Comparison of ENCODE assay signal across 8 cellular contexts in the genomic region with DNA sequence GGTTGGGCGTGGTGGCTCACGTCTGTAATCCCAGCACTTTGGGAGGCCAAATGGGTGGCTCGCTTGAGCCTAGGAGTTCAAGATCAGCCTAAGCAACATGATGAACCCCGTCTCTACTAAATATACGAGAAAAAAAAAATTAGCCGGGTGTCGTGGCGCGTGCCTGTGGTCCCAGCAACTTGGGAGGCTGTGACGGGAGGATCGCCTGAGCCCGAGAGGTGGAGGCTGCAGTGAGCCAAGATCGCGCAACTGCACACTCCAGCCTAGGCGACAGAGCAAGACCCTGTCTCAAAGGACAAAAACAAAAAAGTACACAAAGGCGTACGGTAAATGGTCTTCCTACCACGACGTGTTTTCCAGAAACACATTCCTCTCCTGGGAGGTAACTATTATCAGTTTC. TPM values are rescaled to one million over a fixed set of nuclear protein-coding genes. Genes with fewer than 3 reads are reported as not detected.
DNase-seq lines count a peak whose midpoint lies in the region; ATAC-seq, FAIRE-seq and TF ChIP-seq lines count a peak whose summit lies in the region.

No MANE protein-coding gene starts in this region.

- H3K36me3 ChIP-seq in keratinocyte (ENCODE audit: control insufficient read depth in 2 of 2, extremely low read depth in 1 of 2, insufficient read depth in 2 of 2, low read length in 2 of 2) = peaks cover 4 to 9% of the 10 kb centered on the region in 2 experiments

- dilution Hi-C loops in keratinocyte (cut with MboI; ENCODE audit: extremely low pct_ligation_motif_present, low sequenced_read_pairs) = no loop called here

- TF ChIP-seq CTCF in keratinocyte (optimal IDR thresholded peaks at IDR 0.05 in 1 of 3, IDR thresholded peaks at IDR 0.05 in 1 of 3, conservative IDR thresholded peaks at IDR 0.05 in 1 of 3; ENCODE audit: extremely low read depth in 1 of 3, insufficient read depth in 2 of 3, low read length in 3 of 3) = no peak
- no peak for TF ChIP-seq CTCF in omental fat pad (IDR thresholded peaks at IDR 0.05)

- H3K4me1 ChIP-seq in keratinocyte (ENCODE audit: control insufficient read depth, extremely low read depth, insufficient read depth, low read length) = peaks cover 12% of the 10 kb centered on the region

- peaks cover 6% of the 10 kb centered on the region for H3K27me3 Mint-ChIP-seq in T-helper 1 cell treated with Interleukin-12 subunit alpha and Interleukin-12 subunit beta and Interleukin-4 antibody, amounts not matched to agents 30 μg/mL and 1 μg/mL, for 36 hours (ENCODE audit: low read depth)

- peak overlapping the region; percentile 93 for H3K4me2 ChIP-seq in keratinocyte (ENCODE audit: control insufficient read depth, extremely low read depth, insufficient read depth, low read depth, low read length)

- FAIRE-seq in keratinocyte (lab: Jason Lieb, UNC) = no peak

- H3K9ac ChIP-seq in keratinocyte (ENCODE audit: control insufficient read depth, extremely low read depth, insufficient read depth, low read length) = peak overlapping the region; percentile 89

- H3K36me3 Mint-ChIP-seq in T-helper 1 cell treated with Interleukin-12 subunit alpha and Interleukin-12 subunit beta and Interleukin-4 antibody, amounts not matched to agents 30 μg/mL and 1 μg/mL, for 36 hours (ENCODE audit: low read depth) = peaks cover 8% of the 10 kb centered on the region
- H3K36me3 Mint-ChIP-seq in activated naive CD4-positive, alpha-beta T cell treated with anti-CD3 and anti-CD28 coated beads, Interleukin-2, amount 50 U/mL, for 72 hours = peaks cover 12 to 18% of the 10 kb centered on the region in 2 donors

- no peaks in the 10 kb centered on the region for H3K9me3 Mint-ChIP-seq in T-helper 1 cell treated with Interleukin-12 subunit alpha and Interleukin-12 subunit beta and Interleukin-4 antibody, amounts not matched to agents 30 μg/mL and 1 μg/mL, for 36 hours
- no peaks in the 10 kb centered on the region for H3K9me3 Mint-ChIP-seq in activated naive CD4-positive, alpha-beta T cell treated with anti-CD3 and anti-CD28 coated beads, Interleukin-2, amount 50 U/mL, for 72 hours

- H2AFZ ChIP-seq in keratinocyte (ENCODE audit: control insufficient read depth, low read length) = peak overlapping the region; percentile 91

- H3K9me3 ChIP-seq in keratinocyte (ENCODE audit: control insufficient read depth, low read depth, low read length) = no peaks in the 10 kb centered on the region

- peak overlapping the region; percentile 96 for H3K4me3 Mint-ChIP-seq in T-helper 1 cell treated with Interleukin-12 subunit alpha and Interleukin-12 subunit beta and Interleukin-4 antibody, amounts not matched to agents 30 μg/mL and 1 μg/mL, for 36 hours

- peaks cover 3% of the 10 kb centered on the region for H4K20me1 ChIP-seq in keratinocyte (ENCODE audit: control insufficient read depth, extremely low read depth, insufficient read depth, low read length)

- no peaks in the 10 kb centered on the region for H3K9me1 ChIP-seq in keratinocyte (ENCODE audit: control insufficient read depth, extremely low read depth, insufficient read depth, low read length)

- no peak for ATAC-seq in activated naive CD4-positive, alpha-beta T cell treated with anti-CD3 and anti-CD28 coated beads, Interleukin-2, amount 50 U/mL, for 72 hours
- ATAC-seq in omental fat pad (ENCODE audit: low FRiP score) = no peak

- peaks cover 14% of the 10 kb centered on the region for H3K4me1 Mint-ChIP-seq in T-helper 1 cell treated with Interleukin-12 subunit alpha and Interleukin-12 subunit beta and Interleukin-4 antibody, amounts not matched to agents 30 μg/mL and 1 μg/mL, for 36 hours (ENCODE audit: low read depth)

- no peak for DNase-seq in T-helper 1 cell
- no peak for DNase-seq in activated naive CD4-positive, alpha-beta T cell treated with anti-CD3 and anti-CD28 coated beads, Interleukin-2, amount 50 U/mL, for 72 hours (ENCODE audit: low spot score in 2 of 2)
- no peak for DNase-seq in keratinocyte (ENCODE audit: low read depth, low spot score)
- peak in 3 of 49 donors; percentile 1 to 3 (median 3) for DNase-seq in substantia nigra (lab: John Stamatoyannopoulos, UW)
- DNase-seq in NCI-H1930 (lab: John Stamatoyannopoulos, UW) = no peak
- DNase-seq in omental fat pad (ENCODE audit: low spot score) = no peak
- no peak for DNase-seq in NCI-H1436 (lab: John Stamatoyannopoulos, UW)

- peak overlapping the region; percentile 87 for H3K27ac ChIP-seq in keratinocyte (ENCODE audit: control insufficient read depth, insufficient read depth, low read length)
- peak overlapping the region; percentile 80 for H3K27ac ChIP-seq in substantia nigra (ENCODE audit: low read depth, low read length, poor library complexity, severe bottlenecking)

- H3K27ac Mint-ChIP-seq in T-helper 1 cell treated with Interleukin-12 subunit alpha and Interleukin-12 subunit beta and Interleukin-4 antibody, amounts not matched to agents 30 μg/mL and 1 μg/mL, for 36 hours = peak overlapping the region; percentile 98
- H3K27ac Mint-ChIP-seq in activated naive CD4-positive, alpha-beta T cell treated with anti-CD3 and anti-CD28 coated beads, Interleukin-2, amount 50 U/mL, for 72 hours = peak overlapping the region; percentile 94 to 99

- peaks cover 6% of the 10 kb centered on the region for H3K27me3 ChIP-seq in keratinocyte (ENCODE audit: control insufficient read depth, extremely low read depth, insufficient read depth, low read length)

- peaks cover 42% of the 10 kb centered on the region for H3K79me2 ChIP-seq in keratinocyte (ENCODE audit: control insufficient read depth, insufficient read depth, low read length)

- peak overlapping the region in 2 of 3 experiments; percentile 87 to 95 for H3K4me3 ChIP-seq in keratinocyte (ENCODE audit: control insufficient read depth in 2 of 3, extremely low read depth in 1 of 3, insufficient read depth in 2 of 3, low read depth in 1 of 3, low read length in 3 of 3)

RNA-seq across cellular contexts. Expression of a gene that starts 0.5 kb away (rescaled TPM):
- total RNA-seq in activated naive CD4-positive, alpha-beta T cell treated with anti-CD3 and anti-CD28 coated beads, Interleukin-2, amount 50 U/mL, for 72 hours = 10 to 100 TPM; 24.9 to 33.7 TPM
- polyA plus RNA-seq in keratinocyte = 8.4 to 16.2 TPM (median 10.0 TPM) in 3 replicates
- 27.4 TPM for polyA plus RNA-seq in keratinocyte (2011; ENCODE audit: low read depth)
- polyA plus RNA-seq in keratinocyte (2011; cell fraction: cytosol; rRNA removed) = 4.9 and 9.7 TPM in 2 replicates
- 19.8 and 26.5 TPM in 2 replicates for polyA plus RNA-seq in keratinocyte (2011; cell fraction: nucleus; rRNA removed)
- polyA plus RNA-seq in keratinocyte (2012; ENCODE audit: low replicate concordance) = 9.4 and 10.9 TPM in 2 replicates
- polyA minus RNA-seq in keratinocyte = 5.5 to 22.7 TPM (median 10.7 TPM) in 3 replicates
- polyA minus RNA-seq in keratinocyte (2011; cell fraction: cytosol; rRNA and poly(A)+ RNA removed) = 8.1 TPM
- 21.1 and 41.4 TPM in 2 replicates for polyA minus RNA-seq in keratinocyte (2011; cell fraction: nucleus; rRNA and poly(A)+ RNA removed)
- total RNA-seq in omental fat pad = 10 to 100 TPM; 26.5 to 42.9 (median 32.6) TPM
